10 cellular contexts compared by ENCODE assay signal in genomic region chrX:83004012-83004411, GRCh38.
"Had no signal": no experiment of that assay in that cellular context is flagged by ENCODE, and none has a peak within 500 bp of the region (broad histone marks: within the 10 kb centered on the region; RNA-seq: fewer than 3 reads in every experiment).

No MANE protein-coding gene starts in this region.

- DNase-seq: H9, HCEC 1CT, HFFc6, IMR-90, KG1 had no signal

- ATAC-seq: GM23338, K562 had no signal

- H3K4me3 Mint-ChIP-seq: GM23338, H9, HFFc6 had no signal

- H3K4me3 ChIP-seq: GM23338, K562 had no signal

- H3K4me2 ChIP-seq: GM23338 had no signal

- FAIRE-seq: H1, H54, HTR-8/SVneo, K562 had no signal

- H3K27ac Mint-ChIP-seq: GM23338, H9, HFFc6 had no signal

- H3K4me1 Mint-ChIP-seq: GM23338, H9 had no signal
